ENCODE assay signal across 8 cellular contexts in genomic region chr2:30252723-30253688, GRCh38. TPM values are rescaled to one million over a fixed set of nuclear protein-coding genes. Genes with fewer than 3 reads are reported as not detected.
DNase-seq lines count a peak whose midpoint lies in the region; ATAC-seq, FAIRE-seq and TF ChIP-seq lines count a peak whose summit lies in the region.

No MANE protein-coding gene starts in this region.

- no peak for TF ChIP-seq CTCF in A549 (IDR thresholded peaks at IDR 0.05)
- peak in 1 of 4 experiments; percentile 17 for TF ChIP-seq CTCF in gastroesophageal sphincter (IDR thresholded peaks at IDR 0.05)

- no peaks in the 10 kb centered on the region for H3K27me3 ChIP-seq in gastroesophageal sphincter

- H3K4me2 ChIP-seq in A549 = peak overlapping the region; percentile 67

- TF ChIP-seq POLR2A in A549 (IDR thresholded peaks at IDR 0.05; ENCODE audit: low read length) (no peak), gastroesophageal sphincter (IDR thresholded peaks at IDR 0.05) (no peak)

- POLR2A ChIA-PET in A549 (lab: Yijun Ruan, JAX) = interaction anchor here (0.5 to 2.0 kb wide), 7 partner anchors 8 to 41 kb away, joined by 3 to 8 read pairs (median 4); no protein-coding TSS in a partner anchor

- peak overlapping the region; percentile 58 to 74 for H3K4me3 Mint-ChIP-seq in activated T-cell treated with anti-CD3 and anti-CD28 coated beads, Interleukin-2, amount 50 U/mL, for 72 hours

- peaks cover 9 to 38% of the 10 kb centered on the region in 2 donors for H3K36me3 Mint-ChIP-seq in activated T-cell treated with anti-CD3 and anti-CD28 coated beads, Interleukin-2, amount 50 U/mL, for 72 hours (ENCODE audit: insufficient read depth in 2 of 2)

- H3K27ac ChIP-seq in A549 (peak overlapping the region; percentile 78 to 83), gastroesophageal sphincter (peak overlapping the region; percentile 36 to 76 (median 62))

- TF ChIP-seq EP300 in A549 (IDR thresholded peaks at IDR 0.05) = peak; percentile 37 to 67; a peak in 2 of 5 replicates
- TF ChIP-seq EP300 in gastroesophageal sphincter (IDR thresholded peaks at IDR 0.05) = no peak

- peak in 1 of 2 experiments; percentile 11; a peak in 2 of 5 replicates for TF ChIP-seq RAD21 in A549 (conservative IDR thresholded peaks at IDR 0.05 in 1 of 2, IDR thresholded peaks at IDR 0.05 in 1 of 2)

- H3K9me3 Mint-ChIP-seq in activated T-cell treated with anti-CD3 and anti-CD28 coated beads, Interleukin-2, amount 50 U/mL, for 72 hours = peaks cover 2 to 7% of the 10 kb centered on the region in 2 donors

- peak; percentile 75 to 87 for ATAC-seq in A549
- ATAC-seq in activated T-cell treated with anti-CD3 and anti-CD28 coated beads, Interleukin-2, amount 50 U/mL, for 72 hours (replicated peaks in 1 of 2) = peak; percentile 88 to 92
- peak; percentile 73 for ATAC-seq in gastroesophageal sphincter
- no peak for ATAC-seq in GM18870 (IDR thresholded peaks at IDR 0.05; ENCODE audit: unreplicated experiment)
- no peak for ATAC-seq in GM19395 (IDR thresholded peaks at IDR 0.05; ENCODE audit: unreplicated experiment)

- DNase-seq in A549 (ENCODE audit: low read depth in 1 of 2, low spot score in 1 of 2) (peak; percentile 67 to 87), M059J (ENCODE audit: low read depth) (peak; percentile 94), pulmonary artery endothelial cell (ENCODE audit: low read depth, low spot score) (peak; percentile 71), iPS-NIHi7 (ENCODE audit: extremely low spot score) (no peak)
- peak; percentile 72 to 79 for DNase-seq in activated T-cell treated with anti-CD3 and anti-CD28 coated beads, Interleukin-2, amount 50 U/mL, for 72 hours

- CTCF ChIA-PET in A549 (lab: Yijun Ruan, JAX) = interaction anchor here (0.8 to 14.6 kb wide), 6 partner anchors 10 to 458 kb away, joined by 3 to 135 read pairs (median 6); no protein-coding TSS in a partner anchor

- no peak for FAIRE-seq in A549 (lab: Jason Lieb, UNC)

- H3K4me3 ChIP-seq in A549 (peak overlapping the region; percentile 12; the same call in 1 of the 3 replicates), gastroesophageal sphincter (no peak overlapping the region)

- no peaks in the 10 kb centered on the region for H3K27me3 Mint-ChIP-seq in activated T-cell treated with anti-CD3 and anti-CD28 coated beads, Interleukin-2, amount 50 U/mL, for 72 hours (ENCODE audit: low read depth)

- H3K27ac Mint-ChIP-seq in activated T-cell treated with anti-CD3 and anti-CD28 coated beads, Interleukin-2, amount 50 U/mL, for 72 hours = peak overlapping the region; percentile 89

- WGBS in A549 (ENCODE audit: missing lambda C conversion rate) = 20% methylated on average over 7 of the region's 7 CpGs
- WGBS in gastroesophageal sphincter (ENCODE audit: low coverage in 1 of 2), 2 donors = 23 to 32% methylated on average over 5 to 7 of the region's 7 CpGs

- no peaks in the 10 kb centered on the region for H3K9me3 ChIP-seq in A549
- no peaks in the 10 kb centered on the region for H3K9me3 ChIP-seq in gastroesophageal sphincter

- H3K4me1 ChIP-seq in A549 (peaks cover 80% of the 10 kb centered on the region), gastroesophageal sphincter (peaks cover 6 to 84% (median 39%) of the 10 kb centered on the region in 3 donors)

- peaks cover 93% of the 10 kb centered on the region for H3K4me1 Mint-ChIP-seq in activated T-cell treated with anti-CD3 and anti-CD28 coated beads, Interleukin-2, amount 50 U/mL, for 72 hours (ENCODE audit: low read depth)

- H3K36me3 ChIP-seq in gastroesophageal sphincter = peaks cover 0 to 19% of the 10 kb centered on the region in 2 donors

TF ChIP-seq in A549, 52 proteins besides CTCF, POLR2A, EP300 and RAD21:
- TF ChIP-seq CBX2 (IDR thresholded peaks at IDR 0.05; ENCODE audit: borderline replicate concordance, low read depth) (no peak), CEBPB (IDR thresholded peaks at IDR 0.05) (peak in 1 of 2 experiments; percentile 54; a peak in 2 of 4 replicates), MAFK (IDR thresholded peaks at IDR 0.05; ENCODE audit: partially characterized antibody) (peak; percentile 91), ATOH8 (CRISPR knock-in tag; IDR thresholded peaks at IDR 0.05; ENCODE audit: low read depth) (no peak), MAX (IDR thresholded peaks at IDR 0.05) (peak; percentile 90), KDM1A (IDR thresholded peaks at IDR 0.05; ENCODE audit: low read depth) (no peak), GATA3 (IDR thresholded peaks at IDR 0.05; ENCODE audit: borderline replicate concordance) (peak; percentile 79; the same call in 1 of the 2 replicates), JUNB (IDR thresholded peaks at IDR 0.05) (0 out of 2 replicates have a peak, but pooled peaks have one; percentile 14), CHD2 (IDR thresholded peaks at IDR 0.05; ENCODE audit: low read length, partially characterized antibody) (no peak), FOSL2 (IDR thresholded peaks at IDR 0.05) (no peak), FOSL2 (CRISPR knock-in tag; IDR thresholded peaks at IDR 0.05) (peak; percentile 60)
- TF ChIP-seq, protein P1, sequence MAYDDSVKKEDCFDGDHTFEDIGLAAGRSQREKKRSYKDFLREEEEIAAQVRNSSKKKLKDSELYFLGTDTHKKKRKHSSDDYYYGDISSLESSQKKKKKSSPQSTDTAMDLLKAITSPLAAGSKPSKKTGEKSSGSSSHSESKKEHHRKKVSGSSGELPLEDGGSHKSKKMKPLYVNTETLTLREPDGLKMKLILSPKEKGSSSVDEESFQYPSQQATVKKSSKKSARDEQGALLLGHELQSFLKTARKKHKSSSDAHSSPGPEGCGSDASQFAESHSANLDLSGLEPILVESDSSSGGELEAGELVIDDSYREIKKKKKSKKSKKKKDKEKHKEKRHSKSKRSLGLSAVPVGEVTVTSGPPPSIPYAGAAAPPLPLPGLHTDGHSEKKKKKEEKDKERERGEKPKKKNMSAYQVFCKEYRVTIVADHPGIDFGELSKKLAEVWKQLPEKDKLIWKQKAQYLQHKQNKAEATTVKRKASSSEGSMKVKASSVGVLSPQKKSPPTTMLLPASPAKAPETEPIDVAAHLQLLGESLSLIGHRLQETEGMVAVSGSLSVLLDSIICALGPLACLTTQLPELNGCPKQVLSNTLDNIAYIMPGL (CRISPR knock-in tag; IDR thresholded peaks at IDR 0.05; ENCODE audit: borderline replicate concordance) = no peak
- TF ChIP-seq, protein P2, sequence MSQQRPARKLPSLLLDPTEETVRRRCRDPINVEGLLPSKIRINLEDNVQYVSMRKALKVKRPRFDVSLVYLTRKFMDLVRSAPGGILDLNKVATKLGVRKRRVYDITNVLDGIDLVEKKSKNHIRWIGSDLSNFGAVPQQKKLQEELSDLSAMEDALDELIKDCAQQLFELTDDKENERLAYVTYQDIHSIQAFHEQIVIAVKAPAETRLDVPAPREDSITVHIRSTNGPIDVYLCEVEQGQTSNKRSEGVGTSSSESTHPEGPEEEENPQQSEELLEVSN (IDR thresholded peaks at IDR 0.05; ENCODE audit: borderline replicate concordance, low read depth) = peak; percentile 75; the same call in 1 of the 2 replicates
- TF ChIP-seq, protein P3, sequence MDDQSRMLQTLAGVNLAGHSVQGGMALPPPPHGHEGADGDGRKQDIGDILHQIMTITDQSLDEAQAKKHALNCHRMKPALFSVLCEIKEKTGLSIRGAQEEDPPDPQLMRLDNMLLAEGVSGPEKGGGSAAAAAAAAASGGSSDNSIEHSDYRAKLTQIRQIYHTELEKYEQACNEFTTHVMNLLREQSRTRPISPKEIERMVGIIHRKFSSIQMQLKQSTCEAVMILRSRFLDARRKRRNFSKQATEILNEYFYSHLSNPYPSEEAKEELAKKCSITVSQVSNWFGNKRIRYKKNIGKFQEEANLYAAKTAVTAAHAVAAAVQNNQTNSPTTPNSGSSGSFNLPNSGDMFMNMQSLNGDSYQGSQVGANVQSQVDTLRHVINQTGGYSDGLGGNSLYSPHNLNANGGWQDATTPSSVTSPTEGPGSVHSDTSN (IDR thresholded peaks at IDR 0.05) = 0 out of 2 replicates have a peak, but pooled peaks have one; percentile 43

RNA-seq across cellular contexts. Expression of gene LBH, which starts 21.7 kb away (rescaled TPM):
- polyA plus RNA-seq in A549 (2011; rRNA removed) = 149 and 163 TPM in 2 replicates
- 174 and 289 TPM in 2 replicates for polyA plus RNA-seq in A549 (2012; cell fraction: cytosol; rRNA removed)
- polyA plus RNA-seq in A549 (2012; cell fraction: nucleus; rRNA removed) = 195 and 198 TPM in 2 replicates
- polyA plus RNA-seq in A549 (2017; fragmentation: RNase III; extraction: RNeasy Plus Mini Kit Qiagen cat#74134 plus additional on column Dnase treatment) = 197 to 273 TPM (median 216 TPM) in 3 replicates
- polyA minus RNA-seq in A549 (2011; rRNA and poly(A)+ RNA removed) = 226 and 241 TPM in 2 replicates
- 31.8 and 38.9 TPM in 2 replicates for total RNA-seq in M059J (2014; rRNA removed; shearing (Covaris generic))
- total RNA-seq in activated T-cell treated with anti-CD3 and anti-CD28 coated beads, Interleukin-2, amount 50 U/mL, for 72 hours = 100 to 1,000 TPM; 129 to 133 TPM
- total RNA-seq in gastroesophageal sphincter = 100 to 1,000 TPM in 3 of 4 donors, 10 to 100 TPM in 1; 62.3 to 509 (median 348) TPM
- total RNA-seq in pulmonary artery endothelial cell = 2.4 and 3.4 TPM in 2 replicates

Comparison
In these comparisons a context has a peak if more than half of its experiments do, and no peak if none do; other contexts are left out.
1. ATAC-seq: peak in A549 (2 of 2), activated T-cell treated with anti-CD3 and anti-CD28 coated beads, Interleukin-2, amount 50 U/mL, for 72 hours (2 of 2) and gastroesophageal sphincter (single experiment); none in GM18870 (single experiment) and GM19395 (single experiment).